ENCODE assay signal across 8 cellular contexts in the genomic region with DNA sequence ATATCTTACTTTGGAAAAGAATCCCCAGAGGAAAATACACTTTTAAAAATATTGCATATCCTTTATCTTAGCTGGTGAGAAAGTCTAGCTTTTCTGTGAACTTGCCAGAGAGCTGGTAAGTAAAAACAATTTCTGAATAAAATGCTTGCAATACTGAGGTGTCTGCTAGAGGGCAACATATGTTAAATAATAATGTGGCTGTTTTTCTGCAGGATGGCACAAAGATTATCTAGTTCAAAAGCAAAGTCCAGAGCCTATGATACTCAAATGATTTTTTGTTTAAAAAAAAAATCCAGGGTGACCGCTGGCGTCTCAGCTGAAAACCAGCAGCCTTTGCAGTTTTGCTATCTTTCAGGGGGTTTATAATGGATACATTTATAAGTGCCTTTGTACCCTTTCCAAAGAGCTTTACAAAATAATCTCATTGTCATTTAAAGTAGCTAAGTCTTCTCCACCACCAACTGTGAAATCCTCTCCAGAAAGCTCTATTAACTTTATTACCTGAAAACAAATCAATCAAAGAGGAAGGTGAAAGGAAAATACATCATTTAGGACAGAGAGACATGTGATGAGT.
DNase-seq lines count a peak whose midpoint lies in the region; ATAC-seq and TF ChIP-seq lines count a peak whose summit lies in the region.

No MANE protein-coding gene starts in this region.

- H3K4me1 Mint-ChIP-seq in activated naive CD4-positive, alpha-beta T cell treated with anti-CD3 and anti-CD28 coated beads for 36 hours (ENCODE audit: low read depth): no peaks in the 10 kb centered on the region

- in situ Hi-C loops in transverse colon (cut with MboI; ENCODE audit: low pct_ligation_motif_present in 1 of 4, low pct_unique_long_range_greater_than_20kb in 1 of 4, low sequenced_read_pairs in 3 of 4): loop anchor here in 2 of 4 donors (25.0 kb wide), 1 partner anchor 426 kb away; a partner anchor contains a TSS

- no peak for TF ChIP-seq POLR2A in transverse colon (IDR thresholded peaks at IDR 0.05)

- H3K36me3 ChIP-seq in Karpas-422 (ENCODE audit: insufficient read depth, low read length) (no peaks in the 10 kb centered on the region), transverse colon (no peaks in the 10 kb centered on the region), MG63 (no peaks in the 10 kb centered on the region)

- H3K4me1 ChIP-seq in Karpas-422 (ENCODE audit: low read length): no peaks in the 10 kb centered on the region
- no peaks in the 10 kb centered on the region for H3K4me1 ChIP-seq in transverse colon

- H3K27me3 ChIP-seq in Karpas-422 (ENCODE audit: low read length): no peaks in the 10 kb centered on the region
- H3K27me3 ChIP-seq in transverse colon: no peaks in the 10 kb centered on the region
- peaks cover 22% of the 10 kb centered on the region for H3K27me3 ChIP-seq in MG63

- no peaks in the 10 kb centered on the region for H3K9me3 ChIP-seq in Karpas-422 (ENCODE audit: low read length)
- no peaks in the 10 kb centered on the region for H3K9me3 ChIP-seq in transverse colon
- no peaks in the 10 kb centered on the region for H3K9me3 ChIP-seq in MG63

- no peak overlapping the region for H3K4me2 ChIP-seq in Karpas-422 (ENCODE audit: low read depth, low read length, poor library complexity, severe bottlenecking)

- TF ChIP-seq EP300 in transverse colon (IDR thresholded peaks at IDR 0.05; ENCODE audit: low read depth): no peak

- H3K4me3 ChIP-seq in Karpas-422 (ENCODE audit: low read length) (no peak overlapping the region), transverse colon (no peak overlapping the region), MG63 (no peak overlapping the region)

- no peak overlapping the region for H3K9ac ChIP-seq in Karpas-422 (ENCODE audit: low read length)

- H3K79me2 ChIP-seq in Karpas-422 (ENCODE audit: low read length): no peaks in the 10 kb centered on the region

- H3K4me3 Mint-ChIP-seq in activated naive CD4-positive, alpha-beta T cell treated with anti-CD3 and anti-CD28 coated beads for 36 hours: no peak overlapping the region

- no peaks in the 10 kb centered on the region for H3K9me3 Mint-ChIP-seq in activated naive CD4-positive, alpha-beta T cell treated with anti-CD3 and anti-CD28 coated beads for 36 hours

- ATAC-seq in HG03439 (IDR thresholded peaks at IDR 0.05; ENCODE audit: unreplicated experiment): no peak

- H3K36me3 Mint-ChIP-seq in activated naive CD4-positive, alpha-beta T cell treated with anti-CD3 and anti-CD28 coated beads for 36 hours (ENCODE audit: low read depth): no peaks in the 10 kb centered on the region

- no peak overlapping the region for H3K27ac Mint-ChIP-seq in activated naive CD4-positive, alpha-beta T cell treated with anti-CD3 and anti-CD28 coated beads for 36 hours

- no peak overlapping the region for H2AFZ ChIP-seq in Karpas-422 (ENCODE audit: low read length)

- H4K20me1 ChIP-seq in Karpas-422 (ENCODE audit: insufficient read depth, low read depth, low read length): no peaks in the 10 kb centered on the region

- H3K9me2 ChIP-seq in Karpas-422 (replicated peaks; ENCODE audit: insufficient read depth, low read length): no peaks in the 10 kb centered on the region

- H3K27ac ChIP-seq in Karpas-422 (ENCODE audit: low read length): no peak overlapping the region
- no peak overlapping the region for H3K27ac ChIP-seq in transverse colon

- WGBS in transverse colon (ENCODE audit: low coverage in 1 of 2), 2 donors: 10 to 20% methylated on average over 2 of the region's 2 CpGs

- intact Hi-C loops in transverse colon (cut with DNase I; ENCODE audit: low total_unique reads): loop anchor here (5.0 kb wide), 1 partner anchor 421 kb away; no protein-coding TSS in a partner anchor
- intact Hi-C loops in activated naive CD4-positive, alpha-beta T cell treated with anti-CD3 and anti-CD28 coated beads for 36 hours (cut with micrococcal nuclease): loop anchor here (1.0 kb wide), 1 partner anchor 420 kb away; no protein-coding TSS in a partner anchor

- peak; percentile 36 for DNase-seq in D341Med (ENCODE audit: low spot score)
- peak; percentile 56 for DNase-seq in Karpas-422
- peak; percentile 40 for DNase-seq in SK-N-DZ (ENCODE audit: low spot score)
- DNase-seq in globus pallidus (ENCODE audit: low spot score): peak; percentile 66
- DNase-seq in transverse colon: no peak
- no peak for DNase-seq in MG63
- DNase-seq in activated naive CD4-positive, alpha-beta T cell treated with anti-CD3 and anti-CD28 coated beads for 36 hours: no peak

- H3K27me3 Mint-ChIP-seq in activated naive CD4-positive, alpha-beta T cell treated with anti-CD3 and anti-CD28 coated beads for 36 hours (ENCODE audit: low read depth): peaks cover 5% of the 10 kb centered on the region

- CTCF ChIA-PET in activated naive CD4-positive, alpha-beta T cell treated with anti-CD3 and anti-CD28 coated beads for 36 hours (lab: Charles Lee): interaction anchor here (0.6 to 1.5 kb wide), 15 partner anchors 13 to 1286 kb away, joined by 3 to 18 read pairs (median 4); no protein-coding TSS in a partner anchor

- TF ChIP-seq CTCF in transverse colon (IDR thresholded peaks at IDR 0.05): peak; percentile 34 to 43 (median 38)

Comparison
In these comparisons a context has a peak if more than half of its experiments do, and no peak if none do; other contexts are left out.
1. DNase-seq: peak in D341Med (single experiment), Karpas-422 (single experiment), SK-N-DZ (single experiment) and globus pallidus (single experiment); none in transverse colon (single experiment), MG63 (single experiment) and activated naive CD4-positive, alpha-beta T cell treated with anti-CD3 and anti-CD28 coated beads for 36 hours (single experiment).